Comparison of ENCODE assay signal across 1 cellular context in the genomic region with DNA sequence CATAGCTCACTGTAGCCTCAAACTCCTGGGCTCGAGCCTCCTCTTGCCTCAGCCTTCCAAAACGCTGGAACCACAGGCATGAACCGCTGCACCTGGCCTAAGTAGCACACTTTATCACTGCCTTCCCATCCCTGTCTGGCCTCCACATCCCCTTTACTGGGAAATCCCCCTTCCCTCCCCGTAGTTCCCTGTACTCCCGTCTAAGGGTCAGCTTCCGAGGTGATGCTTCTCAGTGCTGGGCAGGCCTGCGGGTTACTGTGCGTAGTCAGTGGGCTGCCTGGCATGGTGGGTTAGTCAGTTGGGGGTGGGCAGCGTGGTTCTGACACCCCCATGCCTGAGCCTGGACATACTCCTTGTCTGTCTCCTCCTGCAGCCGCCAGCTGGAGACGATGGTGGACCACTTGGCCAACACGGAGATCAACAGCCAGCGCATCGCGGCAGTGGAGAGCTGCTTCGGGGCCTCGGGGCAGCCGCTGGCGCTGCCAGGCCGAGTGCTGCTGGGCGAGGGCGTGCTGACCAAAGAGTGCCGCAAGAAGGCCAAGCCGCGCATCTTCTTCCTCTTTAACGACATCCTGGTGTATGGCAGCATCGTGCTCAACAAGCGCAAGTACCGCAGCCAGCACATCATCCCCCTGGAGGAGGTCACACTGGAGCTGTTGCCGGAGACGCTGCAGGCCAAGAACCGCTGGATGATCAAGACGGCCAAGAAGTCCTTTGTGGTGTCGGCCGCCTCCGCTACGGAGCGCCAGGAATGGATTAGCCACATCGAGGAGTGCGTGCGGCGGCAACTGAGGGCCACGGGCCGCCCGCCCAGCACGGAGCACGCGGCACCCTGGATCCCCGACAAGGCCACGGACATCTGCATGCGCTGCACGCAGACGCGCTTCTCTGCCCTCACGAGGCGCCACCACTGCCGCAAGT.
A peak's percentile ranks its signal among the peaks of the same experiment; 100 is the strongest.
TF ChIP-seq lines count a peak whose summit lies in the region.

No MANE protein-coding gene starts in this region.

TF ChIP-seq in GM12878, 131 proteins besides CTCF, POLR2A, EP300 and RAD21:
- 0 out of 2 replicates have a peak, but pooled peaks have one; percentile 2 for TF ChIP-seq IKZF1 (conservative IDR thresholded peaks at IDR 0.05)
- TF ChIP-seq MTA3 (IDR thresholded peaks at IDR 0.05; ENCODE audit: borderline replicate concordance, low read length) = no peak
- no peak for TF ChIP-seq STAT1 (conservative IDR thresholded peaks at IDR 0.05)
- TF ChIP-seq TCF3 (IDR thresholded peaks at IDR 0.05; ENCODE audit: borderline replicate concordance, insufficient read depth, low read depth, low read length) = no peak
- TF ChIP-seq HDGF (IDR thresholded peaks at IDR 0.05) = no peak
